ENCODE assay signal across 11 cellular contexts in genomic region chr9:97980918-97981827, GRCh38. TPM values are rescaled to one million over a fixed set of nuclear protein-coding genes. Genes with fewer than 3 reads are reported as not detected.
DNase-seq lines count a peak whose midpoint lies in the region; ATAC-seq and TF ChIP-seq lines count a peak whose summit lies in the region.
"Had no signal": no experiment of that assay in that cellular context is flagged by ENCODE, and none has a peak within 500 bp of the region (broad histone marks: within the 10 kb centered on the region; RNA-seq: fewer than 3 reads in every experiment).

No MANE protein-coding gene starts in this region.

- TF ChIP-seq EP300 in esophagus muscularis mucosa (IDR thresholded peaks at IDR 0.05) = no peak

- H3K36me3 ChIP-seq in OCI-LY3 (replicated peaks; ENCODE audit: low read depth, low read length) = peaks cover 9% of the 10 kb centered on the region
- H3K36me3 ChIP-seq in esophagus muscularis mucosa = no peaks in the 10 kb centered on the region
- no peaks in the 10 kb centered on the region for H3K36me3 ChIP-seq in neuron (ENCODE audit: insufficient read depth, low read length)

- WGBS in esophagus muscularis mucosa = 64% methylated on average over 10 of the region's 10 CpGs

- H4K20me1 ChIP-seq in OCI-LY3 (ENCODE audit: insufficient read depth, low read length) = peaks cover 2% of the 10 kb centered on the region; the same call in 1 of the 2 replicates

- DNase-seq in COLO829 (ENCODE audit: low spot score) = peak; percentile 97
- no peak for DNase-seq in esophagus muscularis mucosa (ENCODE audit: extremely low spot score)
- no peak for DNase-seq in NCI-H2029 (lab: John Stamatoyannopoulos, UW)
- DNase-seq in activated CD4-positive, CD25-positive, alpha-beta regulatory T cell treated with anti-CD3 and anti-CD28 coated beads, Interleukin-2, amount 50 U/mL, for 72 hours = no peak
- DNase-seq: effector CD8-positive, alpha-beta T cell had no signal

- H3K4me3 ChIP-seq in OCI-LY3 (ENCODE audit: low read length) (no peak overlapping the region), esophagus muscularis mucosa (no peak overlapping the region), neuron (ENCODE audit: low read length) (peak overlapping the region; percentile 16)

- H3K4me1 ChIP-seq in OCI-LY3 (ENCODE audit: low read length) (peaks cover 20% of the 10 kb centered on the region), esophagus muscularis mucosa (peaks cover 29 to 49% (median 45%) of the 10 kb centered on the region in 4 donors), neuron (ENCODE audit: insufficient read depth, low read length) (peaks cover 23% of the 10 kb centered on the region)

- ATAC-seq in GM18498 (IDR thresholded peaks at IDR 0.05; ENCODE audit: unreplicated experiment) (no peak), GM21390 (IDR thresholded peaks at IDR 0.05; ENCODE audit: unreplicated experiment) (no peak)

- H3K27ac ChIP-seq in OCI-LY3 (ENCODE audit: low read length) = no peak overlapping the region
- peak overlapping the region; percentile 46 to 99 (median 78) for H3K27ac ChIP-seq in esophagus muscularis mucosa (replicated peaks in 1 of 4)

- H3K4me2 ChIP-seq in OCI-LY3 (ENCODE audit: low read length) = peak overlapping the region; percentile 95

- no peaks in the 10 kb centered on the region for H3K27me3 ChIP-seq in OCI-LY3 (ENCODE audit: low read depth, low read length)
- H3K27me3 ChIP-seq in esophagus muscularis mucosa = no peaks in the 10 kb centered on the region
- no peaks in the 10 kb centered on the region for H3K27me3 ChIP-seq in neuron (ENCODE audit: insufficient read depth, low read length)

- no peak overlapping the region for H2AFZ ChIP-seq in OCI-LY3 (ENCODE audit: low read depth, low read length)
- peak overlapping the region; percentile 57 for H2AFZ ChIP-seq in neuron (ENCODE audit: low read depth, low read length)

- intact Hi-C loops in esophagus muscularis mucosa (cut with DNase I) = loop anchor here (5.0 kb wide), 1 partner anchor 276 kb away; the partner anchor contains the start of gene TBC1D2

- peaks cover 43% of the 10 kb centered on the region for H3K79me2 ChIP-seq in OCI-LY3 (ENCODE audit: low read length)

- H3K9me3 ChIP-seq in OCI-LY3 (ENCODE audit: insufficient read depth, low read length) (no peaks in the 10 kb centered on the region), esophagus muscularis mucosa (no peaks in the 10 kb centered on the region), neuron (ENCODE audit: low read length) (no peaks in the 10 kb centered on the region)

- TF ChIP-seq CTCF in OCI-LY3 (IDR thresholded peaks at IDR 0.05; ENCODE audit: low read depth, low read length) = no peak
- TF ChIP-seq CTCF in esophagus muscularis mucosa (IDR thresholded peaks at IDR 0.05) = no peak

- no peak for TF ChIP-seq POLR2A in esophagus muscularis mucosa (IDR thresholded peaks at IDR 0.05; ENCODE audit: low read depth)

- H3K9ac ChIP-seq in OCI-LY3 (ENCODE audit: low read length) = no peak overlapping the region

RNA-seq across cellular contexts. Expression of gene ANP32B, which starts 2.0 kb away (rescaled TPM):
- 10 to 100 TPM; 30.2 to 52.7 (median 39.9) TPM for total RNA-seq in esophagus muscularis mucosa

RNA-seq across cellular contexts. Expression of gene HEMGN, which starts 43.2 kb away (rescaled TPM):
- total RNA-seq in esophagus muscularis mucosa = 1 to 10 TPM in 1 of 4 donors, not detected in 3; 1.2 TPM
- total RNA-seq: H4, M059J had no signal

RNA-seq across cellular contexts. Expression of gene TRMO, which starts 58.9 kb away (rescaled TPM):
- total RNA-seq in esophagus muscularis mucosa = 10 to 100 TPM; 16.6 to 22.7 (median 18.8) TPM
